ENCODE assay signal across 17 cellular contexts in genomic region chr10:48838830-48839229, GRCh38.
DNase-seq lines count a peak whose midpoint lies in the region; ATAC-seq and TF ChIP-seq lines count a peak whose summit lies in the region.
"Had no signal": no experiment of that assay in that cellular context is flagged by ENCODE, and none has a peak within 500 bp of the region (broad histone marks: within the 10 kb centered on the region; RNA-seq: fewer than 3 reads in every experiment).

No MANE protein-coding gene starts in this region.

- H3K27ac Mint-ChIP-seq in dendritic cell treated with granulocyte-macrophage colony-stimulating factor and Interleukin-4, amounts not matched to agents 40 ng/mL and 50 ng/mL, for 4 days = peak overlapping the region; percentile 1
- peak overlapping the region; percentile 58 to 66 (median 66) for H3K27ac Mint-ChIP-seq in nephron
- peak overlapping the region; percentile 74 for H3K27ac Mint-ChIP-seq in stimulated activated memory B cell treated with anti-CD40 and anti-IgM and Interleukin-4, amounts not matched to agents 10 μg/mL and 1 μg/mL and 100 μg/mL, for 72 hours
- no peak overlapping the region for H3K27ac Mint-ChIP-seq in progenitor cell of endocrine pancreas
- H3K27ac Mint-ChIP-seq: B cell had no signal

- H3K4me1 Mint-ChIP-seq in dendritic cell treated with granulocyte-macrophage colony-stimulating factor and Interleukin-4, amounts not matched to agents 40 ng/mL and 50 ng/mL, for 4 days (ENCODE audit: low read depth) = peaks cover 41% of the 10 kb centered on the region
- peaks cover 38% of the 10 kb centered on the region for H3K4me1 Mint-ChIP-seq in nephron
- H3K4me1 Mint-ChIP-seq in stimulated activated memory B cell treated with anti-CD40 and anti-IgM and Interleukin-4, amounts not matched to agents 10 μg/mL and 1 μg/mL and 100 μg/mL, for 72 hours = peaks cover 34% of the 10 kb centered on the region
- no peaks in the 10 kb centered on the region for H3K4me1 Mint-ChIP-seq in progenitor cell of endocrine pancreas (ENCODE audit: low read depth)
- H3K4me1 Mint-ChIP-seq: B cell; CD4-positive, CD25-positive, alpha-beta regulatory T cell had no signal

- TF ChIP-seq CTCF in nephron (IDR thresholded peaks at IDR 0.05; ENCODE audit: unreplicated experiment in 3 of 3) (no peak), progenitor cell of endocrine pancreas (IDR thresholded peaks at IDR 0.05; ENCODE audit: unreplicated experiment) (no peak)

- intact Hi-C loops in dendritic cell treated with granulocyte-macrophage colony-stimulating factor and Interleukin-4, amounts not matched to agents 40 ng/mL and 50 ng/mL, for 4 days (cut with micrococcal nuclease) = no loop called here

- peaks cover 97% of the 10 kb centered on the region for H3K36me3 Mint-ChIP-seq in dendritic cell treated with granulocyte-macrophage colony-stimulating factor and Interleukin-4, amounts not matched to agents 40 ng/mL and 50 ng/mL, for 4 days (ENCODE audit: low read depth)
- no peaks in the 10 kb centered on the region for H3K36me3 Mint-ChIP-seq in nephron (ENCODE audit: low read depth)
- H3K36me3 Mint-ChIP-seq in stimulated activated memory B cell treated with anti-CD40 and anti-IgM and Interleukin-4, amounts not matched to agents 10 μg/mL and 1 μg/mL and 100 μg/mL, for 72 hours = peaks cover 71% of the 10 kb centered on the region
- H3K36me3 Mint-ChIP-seq in progenitor cell of endocrine pancreas (ENCODE audit: insufficient read depth) = no peaks in the 10 kb centered on the region
- H3K36me3 Mint-ChIP-seq: CD4-positive, CD25-positive, alpha-beta regulatory T cell had no signal

- DNase-seq in NCI-H1417 (lab: John Stamatoyannopoulos, UW) (peak in 2 of 3 experiments; percentile 4 to 33), NCI-H1417 treated with DMSO at 0.1 percent for 48 hours (lab: John Stamatoyannopoulos, UW) (no peak), progenitor cell of endocrine pancreas (ENCODE audit: low spot score, unreplicated experiment) (no peak)
- DNase-seq: CD4-positive, CD25-positive, alpha-beta regulatory T cell; MV-4-11; NCI-H1436 treated with DMSO at 0.1 percent for 48 hours; NCI-H2081 treated with DMSO at 0.1 percent for 48 hours; NCI-H2227 treated with DMSO at 0.1 percent for 48 hours; NCI-H69; PC-9 had no signal

- H3K4me3 Mint-ChIP-seq in dendritic cell treated with granulocyte-macrophage colony-stimulating factor and Interleukin-4, amounts not matched to agents 40 ng/mL and 50 ng/mL, for 4 days = no peak overlapping the region
- H3K4me3 Mint-ChIP-seq in nephron = no peak overlapping the region
- H3K4me3 Mint-ChIP-seq in stimulated activated memory B cell treated with anti-CD40 and anti-IgM and Interleukin-4, amounts not matched to agents 10 μg/mL and 1 μg/mL and 100 μg/mL, for 72 hours = no peak overlapping the region
- H3K4me3 Mint-ChIP-seq in progenitor cell of endocrine pancreas (ENCODE audit: low read depth) = no peak overlapping the region
- H3K4me3 Mint-ChIP-seq: B cell; CD4-positive, CD25-positive, alpha-beta regulatory T cell had no signal

- H3K27me3 Mint-ChIP-seq in dendritic cell treated with granulocyte-macrophage colony-stimulating factor and Interleukin-4, amounts not matched to agents 40 ng/mL and 50 ng/mL, for 4 days = no peaks in the 10 kb centered on the region
- H3K27me3 Mint-ChIP-seq in nephron (ENCODE audit: low read depth) (peaks cover 8% of the 10 kb centered on the region), progenitor cell of endocrine pancreas (peaks cover 9% of the 10 kb centered on the region)
- no peaks in the 10 kb centered on the region for H3K27me3 Mint-ChIP-seq in stimulated activated memory B cell treated with anti-CD40 and anti-IgM and Interleukin-4, amounts not matched to agents 10 μg/mL and 1 μg/mL and 100 μg/mL, for 72 hours
- H3K27me3 Mint-ChIP-seq: B cell had no signal

- ATAC-seq in stimulated activated memory B cell treated with anti-CD40 and anti-IgM and Interleukin-4, amounts not matched to agents 10 μg/mL and 1 μg/mL and 100 μg/mL, for 72 hours = no peak
- no peak for ATAC-seq in GM19035 (IDR thresholded peaks at IDR 0.05; ENCODE audit: unreplicated experiment)
- no peak for ATAC-seq in GM21529 (IDR thresholded peaks at IDR 0.05; ENCODE audit: unreplicated experiment)
- ATAC-seq: HCT116 had no signal

- H3K9me3 Mint-ChIP-seq in dendritic cell treated with granulocyte-macrophage colony-stimulating factor and Interleukin-4, amounts not matched to agents 40 ng/mL and 50 ng/mL, for 4 days = no peaks in the 10 kb centered on the region
- no peaks in the 10 kb centered on the region for H3K9me3 Mint-ChIP-seq in nephron
- no peaks in the 10 kb centered on the region for H3K9me3 Mint-ChIP-seq in stimulated activated memory B cell treated with anti-CD40 and anti-IgM and Interleukin-4, amounts not matched to agents 10 μg/mL and 1 μg/mL and 100 μg/mL, for 72 hours
- H3K9me3 Mint-ChIP-seq in progenitor cell of endocrine pancreas (ENCODE audit: low read depth) = no peaks in the 10 kb centered on the region
- H3K9me3 Mint-ChIP-seq: CD4-positive, CD25-positive, alpha-beta regulatory T cell had no signal

Comparison
In these comparisons a context has a peak if more than half of its experiments do, and no peak if none do; other contexts are left out.
1. DNase-seq: peak in NCI-H1417 (2 of 3); none in NCI-H1417 treated with DMSO at 0.1 percent for 48 hours (single experiment) and progenitor cell of endocrine pancreas (single experiment).